1 cellular context compared by ENCODE assay signal in the genomic region with DNA sequence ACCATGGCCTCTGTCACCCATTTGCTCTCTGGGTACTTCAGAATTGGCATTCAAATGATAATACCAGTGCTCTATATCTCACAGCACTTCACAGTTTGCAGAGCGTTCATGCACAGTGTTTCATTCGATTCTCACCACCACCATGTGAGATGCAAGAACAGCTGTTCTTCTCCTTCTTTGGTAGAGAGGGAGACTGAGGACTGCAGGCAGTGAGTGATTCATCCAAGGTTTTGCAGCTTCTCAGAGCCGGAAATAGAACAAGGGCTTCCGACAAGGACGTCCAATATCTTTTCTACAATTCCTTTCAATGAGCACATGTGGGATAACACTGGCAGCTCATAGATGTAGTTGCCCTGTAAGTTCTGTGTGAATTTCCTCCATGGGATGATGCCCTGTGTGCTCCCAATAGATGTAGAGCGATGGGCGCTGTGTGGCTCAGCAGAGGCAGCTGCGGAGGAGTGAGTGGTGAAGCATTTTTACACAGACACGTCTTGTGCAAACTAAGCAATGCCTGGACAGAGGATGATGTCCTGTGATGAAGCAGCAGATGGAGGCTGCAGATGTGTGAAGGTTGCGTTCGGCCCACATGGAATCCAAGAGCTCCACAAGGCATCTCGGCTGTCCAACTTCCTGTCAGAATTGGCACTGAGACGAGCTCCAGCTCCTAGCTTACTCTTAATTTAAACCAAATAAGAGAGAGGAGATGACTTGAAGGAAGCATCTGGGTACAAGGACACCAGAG.
TF ChIP-seq lines count a peak whose summit lies in the region.

No MANE protein-coding gene starts in this region.

TF ChIP-seq in GM23338, 12 proteins besides CTCF, POLR2A, EP300 and RAD21 (continued from another document):
- TF ChIP-seq, protein P1, sequence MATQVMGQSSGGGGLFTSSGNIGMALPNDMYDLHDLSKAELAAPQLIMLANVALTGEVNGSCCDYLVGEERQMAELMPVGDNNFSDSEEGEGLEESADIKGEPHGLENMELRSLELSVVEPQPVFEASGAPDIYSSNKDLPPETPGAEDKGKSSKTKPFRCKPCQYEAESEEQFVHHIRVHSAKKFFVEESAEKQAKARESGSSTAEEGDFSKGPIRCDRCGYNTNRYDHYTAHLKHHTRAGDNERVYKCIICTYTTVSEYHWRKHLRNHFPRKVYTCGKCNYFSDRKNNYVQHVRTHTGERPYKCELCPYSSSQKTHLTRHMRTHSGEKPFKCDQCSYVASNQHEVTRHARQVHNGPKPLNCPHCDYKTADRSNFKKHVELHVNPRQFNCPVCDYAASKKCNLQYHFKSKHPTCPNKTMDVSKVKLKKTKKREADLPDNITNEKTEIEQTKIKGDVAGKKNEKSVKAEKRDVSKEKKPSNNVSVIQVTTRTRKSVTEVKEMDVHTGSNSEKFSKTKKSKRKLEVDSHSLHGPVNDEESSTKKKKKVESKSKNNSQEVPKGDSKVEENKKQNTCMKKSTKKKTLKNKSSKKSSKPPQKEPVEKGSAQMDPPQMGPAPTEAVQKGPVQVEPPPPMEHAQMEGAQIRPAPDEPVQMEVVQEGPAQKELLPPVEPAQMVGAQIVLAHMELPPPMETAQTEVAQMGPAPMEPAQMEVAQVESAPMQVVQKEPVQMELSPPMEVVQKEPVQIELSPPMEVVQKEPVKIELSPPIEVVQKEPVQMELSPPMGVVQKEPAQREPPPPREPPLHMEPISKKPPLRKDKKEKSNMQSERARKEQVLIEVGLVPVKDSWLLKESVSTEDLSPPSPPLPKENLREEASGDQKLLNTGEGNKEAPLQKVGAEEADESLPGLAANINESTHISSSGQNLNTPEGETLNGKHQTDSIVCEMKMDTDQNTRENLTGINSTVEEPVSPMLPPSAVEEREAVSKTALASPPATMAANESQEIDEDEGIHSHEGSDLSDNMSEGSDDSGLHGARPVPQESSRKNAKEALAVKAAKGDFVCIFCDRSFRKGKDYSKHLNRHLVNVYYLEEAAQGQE (IDR thresholded peaks at IDR 0.05; ENCODE audit: unreplicated experiment), result no peak
- no peak for TF ChIP-seq ETS1 (IDR thresholded peaks at IDR 0.05)
- TF ChIP-seq ZNF462 (CRISPR knock-in tag; IDR thresholded peaks at IDR 0.05), result no peak
- TF ChIP-seq EZH2phosphoT487 (IDR thresholded peaks at IDR 0.05; ENCODE audit: unreplicated experiment), result no peak
- TF ChIP-seq CREB1 (CRISPR knock-in tag; IDR thresholded peaks at IDR 0.05; ENCODE audit: low read depth), result no peak
- no peak for TF ChIP-seq NANOG (IDR thresholded peaks at IDR 0.05; ENCODE audit: borderline replicate concordance)
- no peak for TF ChIP-seq POLR2AphosphoS5 (IDR thresholded peaks at IDR 0.05; ENCODE audit: low read depth)
- no peak for TF ChIP-seq EZH2 (IDR thresholded peaks at IDR 0.05; ENCODE audit: low read depth, unreplicated experiment)
- TF ChIP-seq ZNF114 (CRISPR knock-in tag; IDR thresholded peaks at IDR 0.05), result no peak
- TF ChIP-seq ZNF331 (CRISPR knock-in tag; IDR thresholded peaks at IDR 0.05; ENCODE audit: low read depth), result no peak
- no peak for TF ChIP-seq JUNB (IDR thresholded peaks at IDR 0.05; ENCODE audit: unreplicated experiment)
